8 cellular contexts compared by ENCODE assay signal in the genomic region with DNA sequence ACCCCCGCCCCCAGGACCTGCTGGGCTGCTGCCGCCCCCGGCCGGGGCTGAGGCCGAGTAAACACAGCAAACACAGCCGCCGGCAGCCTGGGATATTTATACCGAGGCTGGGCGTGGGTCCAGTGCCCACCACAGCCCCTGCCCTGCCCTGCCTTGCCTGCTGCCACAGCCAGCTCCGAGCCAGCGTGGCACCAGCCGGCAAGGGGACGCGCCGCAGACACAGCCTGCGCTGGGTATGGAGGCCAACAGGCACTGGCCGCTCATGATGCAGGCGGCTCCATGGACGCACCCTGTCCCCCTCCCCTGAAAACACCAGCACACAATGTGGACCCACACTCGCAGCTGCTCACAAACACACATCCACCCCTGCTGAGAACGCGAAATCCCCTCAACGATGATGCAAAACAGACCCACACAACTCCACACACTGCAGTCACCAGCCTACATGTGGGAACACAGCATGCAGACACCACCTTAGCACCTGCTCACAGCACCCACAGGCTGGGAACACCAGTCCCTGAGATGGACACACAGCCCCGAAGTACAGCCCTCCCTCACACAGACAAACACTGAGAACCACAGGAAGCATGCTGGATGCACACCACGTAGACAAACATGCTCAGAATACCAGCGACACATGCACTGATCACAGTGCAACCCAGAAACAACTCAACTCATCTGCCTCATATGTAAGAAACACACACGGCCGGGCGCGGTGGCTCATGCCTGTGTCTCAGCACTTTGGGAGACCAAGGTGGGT. TPM values are rescaled to one million over a fixed set of nuclear protein-coding genes. Genes with fewer than 3 reads are reported as not detected.
DNase-seq lines count a peak whose midpoint lies in the region; ATAC-seq and TF ChIP-seq lines count a peak whose summit lies in the region.

No MANE protein-coding gene starts in this region.

- in situ Hi-C loops in GM23248 (cut with MboI) = no loop called here

- H3K27ac Mint-ChIP-seq in activated T-helper 2 cell treated with anti-CD3 and anti-CD28 coated beads, Interferon-gamma antibody, Interleukin-2, Interleukin-4, amounts not matched to agents 10 μg/mL and 5 μg/mL and 100 μg/mL, durations not matched to agents 14 hours and 24 hours and 36 hours = peak overlapping the region; percentile 94

- H3K4me3 ChIP-seq in AG10803 (ENCODE audit: low read length) (peak overlapping the region; percentile 13), GM23248 (peak overlapping the region; percentile 46), heart left ventricle (peak overlapping the region in 11 of 12 donors; percentile 7 to 56 (median 42)), retinal pigment epithelial cell (ENCODE audit: low read length) (peak overlapping the region; percentile 35), WERI-Rb-1 (ENCODE audit: low read depth, low read length) (no peak overlapping the region)

- H3K79me2 ChIP-seq in GM23248 (ENCODE audit: insufficient read depth) = peaks cover 13% of the 10 kb centered on the region

- H3K9me3 Mint-ChIP-seq in activated T-helper 2 cell treated with anti-CD3 and anti-CD28 coated beads, Interferon-gamma antibody, Interleukin-2, Interleukin-4, amounts not matched to agents 10 μg/mL and 5 μg/mL and 100 μg/mL, durations not matched to agents 14 hours and 24 hours and 36 hours = no peaks in the 10 kb centered on the region

- H3K4me1 ChIP-seq in GM23248 (ENCODE audit: insufficient read depth) = peaks cover 54% of the 10 kb centered on the region
- H3K4me1 ChIP-seq in heart left ventricle = peaks cover 4 to 99% (median 78%) of the 10 kb centered on the region in 12 donors

- peaks cover 44% of the 10 kb centered on the region for H3K4me1 Mint-ChIP-seq in activated T-helper 2 cell treated with anti-CD3 and anti-CD28 coated beads, Interferon-gamma antibody, Interleukin-2, Interleukin-4, amounts not matched to agents 10 μg/mL and 5 μg/mL and 100 μg/mL, durations not matched to agents 14 hours and 24 hours and 36 hours (ENCODE audit: low read depth)

- no peaks in the 10 kb centered on the region for H3K27me3 ChIP-seq in GM23248 (replicated peaks; ENCODE audit: insufficient read depth)
- no peaks in the 10 kb centered on the region for H3K27me3 ChIP-seq in heart left ventricle
- no peaks in the 10 kb centered on the region for H3K27me3 ChIP-seq in WERI-Rb-1 (ENCODE audit: insufficient read depth, low read depth, severe bottlenecking)

- intact Hi-C loops in activated T-helper 2 cell treated with anti-CD3 and anti-CD28 coated beads, Interferon-gamma antibody, Interleukin-2, Interleukin-4, amounts not matched to agents 10 μg/mL and 5 μg/mL and 100 μg/mL, durations not matched to agents 14 hours and 24 hours and 36 hours (cut with micrococcal nuclease) = loop anchor here (2.0 kb wide), 1 partner anchor 15 kb away; the partner anchor contains the start of gene CCDC97
- intact Hi-C loops in heart left ventricle (cut with DNase I) = loop anchor here in 4 of 10 donors (2.0 to 10.0 kb wide), 6 partner anchors 15 to 239 kb away; partner anchors contain the start of genes TGFB1 (in 2 of the 4) and CCDC97 (in 1 of the 4)

- H3K27ac ChIP-seq in GM23248 (peak overlapping the region; percentile 100), heart left ventricle (peak overlapping the region; percentile 76 to 95 (median 89)), WERI-Rb-1 (no peak overlapping the region; the same call in 1 of the 2 replicates)

- peaks cover 62% of the 10 kb centered on the region for H3K36me3 Mint-ChIP-seq in activated T-helper 2 cell treated with anti-CD3 and anti-CD28 coated beads, Interferon-gamma antibody, Interleukin-2, Interleukin-4, amounts not matched to agents 10 μg/mL and 5 μg/mL and 100 μg/mL, durations not matched to agents 14 hours and 24 hours and 36 hours (ENCODE audit: low read depth)

- no peak for TF ChIP-seq CTCF in AG10803 (conservative IDR thresholded peaks at IDR 0.05; ENCODE audit: low read length)
- TF ChIP-seq CTCF in heart left ventricle (IDR thresholded peaks at IDR 0.05) = no peak
- TF ChIP-seq CTCF in retinal pigment epithelial cell (conservative IDR thresholded peaks at IDR 0.05; ENCODE audit: low read depth, low read length) = no peak
- no peak for TF ChIP-seq CTCF in WERI-Rb-1 (IDR thresholded peaks at IDR 0.05; ENCODE audit: low read depth, low read length)

- H4K20me1 ChIP-seq in GM23248 (ENCODE audit: insufficient read depth) = no peaks in the 10 kb centered on the region

- H3K9me3 ChIP-seq in GM23248 (ENCODE audit: low read depth) (no peaks in the 10 kb centered on the region), heart left ventricle (no peaks in the 10 kb centered on the region), WERI-Rb-1 (ENCODE audit: severe bottlenecking) (no peaks in the 10 kb centered on the region)

- H3K27me3 Mint-ChIP-seq in activated T-helper 2 cell treated with anti-CD3 and anti-CD28 coated beads, Interferon-gamma antibody, Interleukin-2, Interleukin-4, amounts not matched to agents 10 μg/mL and 5 μg/mL and 100 μg/mL, durations not matched to agents 14 hours and 24 hours and 36 hours (ENCODE audit: low read depth) = no peaks in the 10 kb centered on the region

- no peaks in the 10 kb centered on the region for H3K9me2 ChIP-seq in GM23248 (ENCODE audit: insufficient read depth)

- peak; percentile 85 for DNase-seq in AG10803 (ENCODE audit: low read depth)
- DNase-seq in GM23248 = peak; percentile 81
- DNase-seq in activated T-helper 2 cell treated with anti-CD3 and anti-CD28 coated beads, Interferon-gamma antibody, Interleukin-2, Interleukin-4, amounts not matched to agents 10 μg/mL and 5 μg/mL and 100 μg/mL, durations not matched to agents 14 hours and 24 hours and 36 hours (ENCODE audit: low spot score) = no peak
- DNase-seq in heart left ventricle = peak in 4 of 5 donors; percentile 49 to 65 (median 54)
- DNase-seq in retinal pigment epithelial cell (ENCODE audit: low read depth) = no peak
- no peak for DNase-seq in WERI-Rb-1
- no peak for DNase-seq in KG1 (lab: John Stamatoyannopoulos, UW)
- DNase-seq in stimulated activated CD4-positive, alpha-beta T cell treated with anti-CD3 and anti-CD28 coated beads, Interleukin-4, amount 100 ng/mL, for 4 hours = no peak

- H3K36me3 ChIP-seq in GM23248 (ENCODE audit: low read depth) (peaks cover 3% of the 10 kb centered on the region; the same call in 1 of the 2 replicates), heart left ventricle (peaks cover 0 to 43% (median 13%) of the 10 kb centered on the region in 9 donors), WERI-Rb-1 (peaks cover 13% of the 10 kb centered on the region)

- ATAC-seq in heart left ventricle = peak; percentile 3 to 27 (median 14)

- no peak for TF ChIP-seq POLR2A in heart left ventricle (IDR thresholded peaks at IDR 0.05)

- H3F3A ChIP-seq in GM23248 (ENCODE audit: insufficient read depth) = peaks cover 59% of the 10 kb centered on the region

- no peak overlapping the region for H2AFZ ChIP-seq in GM23248

- 16 to 25% methylated on average over 23 to 30 of the region's 30 CpGs for WGBS in GM23248 (ENCODE audit: low coverage in 1 of 2, low lambda C conversion rate in 2 of 2, missing lambda C conversion rate in 2 of 2), 2 experiments
- WGBS in heart left ventricle, 4 donors = 21 to 29% (median 23%) methylated on average over 18 to 30 of the region's 30 CpGs

- peak overlapping the region; percentile 92 for H3K9ac ChIP-seq in GM23248

- H3K4me3 Mint-ChIP-seq in activated T-helper 2 cell treated with anti-CD3 and anti-CD28 coated beads, Interferon-gamma antibody, Interleukin-2, Interleukin-4, amounts not matched to agents 10 μg/mL and 5 μg/mL and 100 μg/mL, durations not matched to agents 14 hours and 24 hours and 36 hours (ENCODE audit: low read depth) = peak overlapping the region; percentile 58

- H3K4me2 ChIP-seq in GM23248 (ENCODE audit: unreplicated experiment) = peak overlapping the region; percentile 64

RNA-seq across cellular contexts. Expression of gene CCDC97, which starts 16.2 kb away (rescaled TPM):
- 5.2 and 5.9 TPM in 2 replicates for total RNA-seq in GM23248 (2014; rRNA removed; shearing (Covaris generic))
- polyA plus RNA-seq in GM23248 (2016; fragmentation: Nextera tagmentation; extraction: Ambion mirVana) (11.4 and 12.3 TPM in 2 replicates), heart left ventricle (10 to 100 TPM; 12.8 to 16.0 TPM)
- total RNA-seq in activated T-helper 2 cell treated with anti-CD3 and anti-CD28 coated beads, Interferon-gamma antibody, Interleukin-2, Interleukin-4, amounts not matched to agents 10 μg/mL and 5 μg/mL and 100 μg/mL, durations not matched to agents 14 hours and 24 hours and 36 hours = 33.5 and 34.4 TPM in 2 replicates
- total RNA-seq in heart left ventricle = 10 to 100 TPM; 10.0 to 22.2 (median 14.2) TPM

RNA-seq across cellular contexts. Expression of gene TGFB1, which starts 27.6 kb away (rescaled TPM):
- 21.4 and 23.5 TPM in 2 replicates for total RNA-seq in GM23248 (2014; rRNA removed; shearing (Covaris generic))
- polyA plus RNA-seq in GM23248 (2016; fragmentation: Nextera tagmentation; extraction: Ambion mirVana) (12.4 and 13.9 TPM in 2 replicates), heart left ventricle (10 to 100 TPM; 13.4 to 24.0 TPM)
- total RNA-seq in activated T-helper 2 cell treated with anti-CD3 and anti-CD28 coated beads, Interferon-gamma antibody, Interleukin-2, Interleukin-4, amounts not matched to agents 10 μg/mL and 5 μg/mL and 100 μg/mL, durations not matched to agents 14 hours and 24 hours and 36 hours = 125 and 126 TPM in 2 replicates
- 10 to 100 TPM in 8 of 9 donors, 1 to 10 TPM in 1; 9.4 to 68.8 (median 13.9) TPM for total RNA-seq in heart left ventricle

RNA-seq across cellular contexts. Expression of gene B9D2, which starts 37.8 kb away (rescaled TPM):
- 8.1 and 9.6 TPM in 2 replicates for total RNA-seq in GM23248 (2014; rRNA removed; shearing (Covaris generic))
- 13.2 and 13.8 TPM in 2 replicates for polyA plus RNA-seq in GM23248 (2016; fragmentation: Nextera tagmentation; extraction: Ambion mirVana)
- total RNA-seq in activated T-helper 2 cell treated with anti-CD3 and anti-CD28 coated beads, Interferon-gamma antibody, Interleukin-2, Interleukin-4, amounts not matched to agents 10 μg/mL and 5 μg/mL and 100 μg/mL, durations not matched to agents 14 hours and 24 hours and 36 hours = 6.2 TPM in 2 replicates
- 1 to 10 TPM; 2.0 to 5.1 (median 3.3) TPM for total RNA-seq in heart left ventricle
- 10 to 100 TPM in 1 of 2 donors, 1 to 10 TPM in 1; 1.9 to 14.6 TPM for polyA plus RNA-seq in heart left ventricle

RNA-seq across cellular contexts. Expression of gene TMEM91, which starts 50.2 kb away (rescaled TPM):
- 3.9 and 5.3 TPM in 2 replicates for total RNA-seq in GM23248 (2014; rRNA removed; shearing (Covaris generic))
- polyA plus RNA-seq in GM23248 (2016; fragmentation: Nextera tagmentation; extraction: Ambion mirVana) (6.6 and 7.8 TPM in 2 replicates), heart left ventricle (1 to 10 TPM; 2.5 to 6.7 TPM)
- 4.2 and 4.8 TPM in 2 replicates for total RNA-seq in activated T-helper 2 cell treated with anti-CD3 and anti-CD28 coated beads, Interferon-gamma antibody, Interleukin-2, Interleukin-4, amounts not matched to agents 10 μg/mL and 5 μg/mL and 100 μg/mL, durations not matched to agents 14 hours and 24 hours and 36 hours
- 1 to 10 TPM; 1.0 to 5.4 (median 2.5) TPM for total RNA-seq in heart left ventricle

Comparison
In these comparisons a context has a peak if more than half of its experiments do, and no peak if none do; other contexts are left out.
1. DNase-seq: peak in AG10803 (single experiment), GM23248 (single experiment) and heart left ventricle (4 of 5); none in activated T-helper 2 cell treated with anti-CD3 and anti-CD28 coated beads, Interferon-gamma antibody, Interleukin-2, Interleukin-4, amounts not matched to agents 10 μg/mL and 5 μg/mL and 100 μg/mL, durations not matched to agents 14 hours and 24 hours and 36 hours (single experiment), retinal pigment epithelial cell (single experiment), WERI-Rb-1 (single experiment), KG1 (single experiment) and stimulated activated CD4-positive, alpha-beta T cell treated with anti-CD3 and anti-CD28 coated beads, Interleukin-4, amount 100 ng/mL, for 4 hours (0 of 2).